8 cellular contexts compared by ENCODE assay signal in the genomic region with DNA sequence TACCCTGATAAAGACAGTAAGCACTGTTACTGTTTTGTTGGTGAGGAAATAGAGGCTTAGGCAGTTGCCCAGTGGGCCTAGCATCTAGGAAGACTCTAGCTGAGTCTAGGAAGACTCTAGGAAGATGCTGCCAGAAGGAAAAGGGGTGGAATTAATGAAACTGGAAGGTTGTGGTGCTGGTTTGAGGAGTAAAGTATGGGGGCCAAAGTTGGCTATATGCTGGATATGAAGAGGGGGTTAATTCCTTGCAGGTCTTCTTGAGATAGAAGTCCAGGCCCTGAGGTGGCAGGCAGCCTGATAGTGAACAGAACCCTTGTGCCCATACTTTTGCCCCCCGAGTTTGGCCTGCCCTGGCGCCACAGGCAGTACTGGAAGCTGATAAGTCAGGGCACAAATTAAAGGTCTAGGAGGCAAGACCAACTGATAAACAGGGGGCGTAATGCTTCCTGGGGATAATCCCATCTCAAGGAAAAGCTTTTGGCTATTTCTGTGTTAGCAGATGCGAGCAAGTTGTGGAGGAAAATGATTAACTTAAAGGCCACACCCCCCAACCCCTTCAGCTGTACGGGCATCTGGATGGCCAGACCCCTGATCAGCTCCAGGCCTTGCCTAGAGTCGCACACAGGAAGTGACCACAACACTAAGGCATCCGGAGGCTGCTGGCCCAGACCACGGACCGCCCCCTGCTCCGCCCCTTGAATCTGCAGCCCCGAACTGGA. TPM values are rescaled to one million over a fixed set of nuclear protein-coding genes. Genes with fewer than 3 reads are reported as not detected.
DNase-seq lines count a peak whose midpoint lies in the region; ATAC-seq, FAIRE-seq and TF ChIP-seq lines count a peak whose summit lies in the region.

No MANE protein-coding gene starts in this region.

- peak overlapping the region; percentile 76 for H2BK5ac ChIP-seq in mesenchymal stem cell (ENCODE audit: low read depth, low read length, poor library complexity, severe bottlenecking)

- peak overlapping the region; percentile 66 for H4K8ac ChIP-seq in mesenchymal stem cell (ENCODE audit: low read length)

- peaks cover 22% of the 10 kb centered on the region for H3K79me1 ChIP-seq in mesenchymal stem cell (replicated peaks; ENCODE audit: low read length, poor library complexity, severe bottlenecking)

- H3K79me2 ChIP-seq in endothelial cell of umbilical vein (ENCODE audit: control insufficient read depth, insufficient read depth, low read length): peaks cover 83% of the 10 kb centered on the region

- H2BK120ac ChIP-seq in mesenchymal stem cell (ENCODE audit: low read depth, low read length): peak overlapping the region; percentile 75

- H3K14ac ChIP-seq in mesenchymal stem cell (ENCODE audit: low read length in 2 of 2): no peak overlapping the region

- H3K4me2 ChIP-seq in endothelial cell of umbilical vein (ENCODE audit: insufficient read depth, low read length) (peak overlapping the region; percentile 91), mesenchymal stem cell (ENCODE audit: low read length, poor library complexity, severe bottlenecking) (peak overlapping the region; percentile 26)

- no peak for TF ChIP-seq CTCF in WI38 (IDR thresholded peaks at IDR 0.05; ENCODE audit: low read depth, low read length)
- TF ChIP-seq CTCF in endothelial cell of umbilical vein (IDR thresholded peaks at IDR 0.05; ENCODE audit: extremely low read depth in 1 of 2, insufficient read depth in 1 of 2, low read depth in 1 of 2, low read length in 2 of 2): no peak

- POLR2A ChIA-PET in endothelial cell of umbilical vein (lab: Charles Lee): interaction anchor here (1.3 to 1.5 kb wide), 3 partner anchors 13 to 77 kb away, joined by 5 to 7 read pairs (median 6); a partner anchor contains a TSS

- no peaks in the 10 kb centered on the region for H4K20me1 ChIP-seq in endothelial cell of umbilical vein (replicated peaks; ENCODE audit: control insufficient read depth, extremely low read depth, insufficient read depth, low read length)

- peak overlapping the region; percentile 96 for H3K4me3 ChIP-seq in WI38 (ENCODE audit: low read depth, low read length)
- peak overlapping the region in 1 of 3 experiments; percentile 28 for H3K4me3 ChIP-seq in endothelial cell of umbilical vein (replicated peaks in 1 of 3; ENCODE audit: insufficient read depth in 1 of 3, low read depth in 1 of 3, low read length in 3 of 3)
- peak overlapping the region in 1 of 2 experiments; percentile 98 for H3K4me3 ChIP-seq in mesenchymal stem cell (ENCODE audit: insufficient read depth in 1 of 2, low read depth in 1 of 2, low read length in 2 of 2)

- BruUV-seq in endothelial cell of umbilical vein (replicated peaks; lab: Mats Ljungman, UMichigan): TSS peak; percentile 18

- H3K36me3 ChIP-seq in endothelial cell of umbilical vein (ENCODE audit: control insufficient read depth in 2 of 2, extremely low read depth in 1 of 2, insufficient read depth in 2 of 2, low read length in 2 of 2) (peaks cover 29 to 31% of the 10 kb centered on the region in 2 experiments), mesenchymal stem cell (ENCODE audit: control insufficient read depth in 1 of 2, insufficient read depth in 2 of 2, low read depth in 1 of 2, low read length in 2 of 2) (peaks cover 39 to 48% of the 10 kb centered on the region in 2 experiments)

- H2AK5ac ChIP-seq in mesenchymal stem cell (ENCODE audit: low read length, severe bottlenecking): peak overlapping the region; percentile 75

- 4% methylated on average over 10 of the region's 11 CpGs for whole genome bisulfite sequencing in mesenchymal stem cell

- intact Hi-C loops in endothelial cell of umbilical vein (cut with micrococcal nuclease): loop anchor here (2.0 kb wide), 1 partner anchor 228 kb away; no protein-coding TSS in a partner anchor

- peak overlapping the region; percentile 50 for H3K9ac ChIP-seq in endothelial cell of umbilical vein (replicated peaks; ENCODE audit: extremely low read depth, insufficient read depth, low read length)
- H3K9ac ChIP-seq in mesenchymal stem cell (ENCODE audit: low read length): peak overlapping the region; percentile 93

- DNase-seq in stimulated activated CD4-positive, alpha-beta T cell treated with anti-CD3 and anti-CD28 coated beads, Interleukin-12 subunit alpha, Interleukin-12 subunit beta, amount 100 ng/mL, for 48 hours (ENCODE audit: low read depth in 2 of 3, low spot score in 1 of 3): peak; percentile 31 to 61 (median 51)
- no peak for DNase-seq in stimulated activated CD4-positive, alpha-beta T cell treated with anti-CD3 and anti-CD28 coated beads, Interleukin-12 subunit alpha, Interleukin-12 subunit beta, amount 100 ng/mL, for 4 hours
- peak; percentile 42 for DNase-seq in NAMALWA (ENCODE audit: low spot score)
- DNase-seq in endothelial cell of umbilical vein (ENCODE audit: low read depth, low spot score): peak; percentile 95
- peak; percentile 97 for DNase-seq in mesenchymal stem cell
- peak; percentile 79 for DNase-seq in stimulated activated naive CD8-positive, alpha-beta T cell treated with anti-CD3 and anti-CD28 coated beads, Interleukin-15, Interleukin-2, amounts not matched to agents 100 U/mL and 50 U/mL, for 24 hours

- peak overlapping the region; percentile 20 to 70 for H2BK12ac ChIP-seq in mesenchymal stem cell (ENCODE audit: low read length in 2 of 2)

- dilution Hi-C loops in endothelial cell of umbilical vein (cut with MboI; ENCODE audit: extremely low pct_ligation_motif_present, low sequenced_read_pairs): no loop called here

- peak; percentile 42 for ATAC-seq in HG02571 (IDR thresholded peaks at IDR 0.05; ENCODE audit: unreplicated experiment)
- peak; percentile 24 for ATAC-seq in stimulated activated naive CD8-positive, alpha-beta T cell treated with anti-CD3 and anti-CD28 coated beads, Interleukin-15, Interleukin-2, amounts not matched to agents 100 U/mL and 50 U/mL, for 24 hours

- peak; percentile 100 for FAIRE-seq in endothelial cell of umbilical vein (lab: Jason Lieb, UNC)

- H3K4me1 ChIP-seq in endothelial cell of umbilical vein (ENCODE audit: control insufficient read depth, extremely low read depth, insufficient read depth, low read length): peaks cover 65% of the 10 kb centered on the region
- H3K4me1 ChIP-seq in mesenchymal stem cell (ENCODE audit: control insufficient read depth, insufficient read depth, low read depth, low read length): peaks cover 28% of the 10 kb centered on the region

- H2BK15ac ChIP-seq in mesenchymal stem cell (ENCODE audit: low read depth, poor library complexity, severe bottlenecking): no peak overlapping the region

- H3K27ac ChIP-seq in endothelial cell of umbilical vein (ENCODE audit: insufficient read depth, low read depth, low read length) (peak overlapping the region; percentile 85), mesenchymal stem cell (ENCODE audit: low read length, poor library complexity, severe bottlenecking) (peak overlapping the region; percentile 95)

- no peak overlapping the region for H3K23ac ChIP-seq in mesenchymal stem cell (ENCODE audit: low read length in 2 of 2)

- H3K27me3 ChIP-seq in endothelial cell of umbilical vein (ENCODE audit: control insufficient read depth in 2 of 2, insufficient read depth in 2 of 2, low read length in 2 of 2) (no peaks in the 10 kb centered on the region), mesenchymal stem cell (ENCODE audit: control insufficient read depth in 1 of 2, insufficient read depth in 1 of 2, low read length in 2 of 2) (no peaks in the 10 kb centered on the region)

- H2AFZ ChIP-seq in endothelial cell of umbilical vein (ENCODE audit: low read depth, low read length) (no peak overlapping the region), mesenchymal stem cell (ENCODE audit: low read depth, low read length) (no peak overlapping the region)

- H3K9me3 ChIP-seq in endothelial cell of umbilical vein (replicated peaks; ENCODE audit: control insufficient read depth, insufficient read depth, low read length): no peaks in the 10 kb centered on the region
- H3K9me3 ChIP-seq in mesenchymal stem cell (ENCODE audit: control insufficient read depth, low read length): no peaks in the 10 kb centered on the region

- peak overlapping the region; percentile 34 to 96 for H3K4ac ChIP-seq in mesenchymal stem cell (ENCODE audit: low read depth in 1 of 2, low read length in 2 of 2)

- CTCF ChIA-PET in endothelial cell of umbilical vein (lab: Charles Lee): interaction anchor here (0.8 to 7.7 kb wide), 15 partner anchors 12 to 228 kb away, joined by 3 to 122 read pairs (median 5); a partner anchor contains a TSS

- H3K9me1 ChIP-seq in endothelial cell of umbilical vein (replicated peaks; ENCODE audit: control insufficient read depth, extremely low read depth, insufficient read depth, low read length): no peaks in the 10 kb centered on the region

- TF ChIP-seq POLR2A in endothelial cell of umbilical vein (IDR thresholded peaks at IDR 0.05; ENCODE audit: low read depth, low read length): peak; percentile 75

- H4K91ac ChIP-seq in mesenchymal stem cell (ENCODE audit: low read length): peak overlapping the region; percentile 60

- H3K18ac ChIP-seq in mesenchymal stem cell (ENCODE audit: low read depth in 1 of 2, low read length in 2 of 2): peak overlapping the region; percentile 71 to 86

RNA-seq across cellular contexts. Expression of a gene that starts 3.1 kb away (rescaled TPM):
- 221 and 233 TPM in 2 replicates for total RNA-seq in endothelial cell of umbilical vein
- 296 and 299 TPM in 2 replicates for polyA plus RNA-seq in endothelial cell of umbilical vein
- 264 and 294 TPM in 2 replicates for polyA plus RNA-seq in endothelial cell of umbilical vein (2011; cell fraction: cytosol; rRNA removed)
- polyA plus RNA-seq in endothelial cell of umbilical vein (2011; cell fraction: nucleus; rRNA removed): 453 and 501 TPM in 2 replicates
- 152 and 160 TPM in 2 replicates for polyA plus RNA-seq in endothelial cell of umbilical vein (2012)
- polyA minus RNA-seq in endothelial cell of umbilical vein: 221 and 253 TPM in 2 replicates
- 85.9 TPM for polyA minus RNA-seq in endothelial cell of umbilical vein (2011; cell fraction: cytosol; rRNA and poly(A)+ RNA removed)
- 81.1 and 90.3 TPM in 2 replicates for polyA minus RNA-seq in endothelial cell of umbilical vein (2011; cell fraction: nucleus; rRNA and poly(A)+ RNA removed)
- polyA plus RNA-seq in mesenchymal stem cell (2013, experiment 1 of 2): 309 TPM
- polyA plus RNA-seq in mesenchymal stem cell (2013, experiment 2 of 2): 311 TPM

RNA-seq across cellular contexts. Expression of a gene that starts 3.2 kb away (rescaled TPM):
- total RNA-seq in endothelial cell of umbilical vein: 19.4 and 23.3 TPM in 2 replicates
- polyA plus RNA-seq in endothelial cell of umbilical vein: 6.4 and 7.2 TPM in 2 replicates
- 10.6 and 12.4 TPM in 2 replicates for polyA plus RNA-seq in endothelial cell of umbilical vein (2011; cell fraction: cytosol; rRNA removed)
- 19.6 and 20.2 TPM in 2 replicates for polyA plus RNA-seq in endothelial cell of umbilical vein (2011; cell fraction: nucleus; rRNA removed)
- 14.6 and 18.5 TPM in 2 replicates for polyA plus RNA-seq in endothelial cell of umbilical vein (2012)
- polyA minus RNA-seq in endothelial cell of umbilical vein: 8.9 and 14.9 TPM in 2 replicates
- 11.8 TPM for polyA minus RNA-seq in endothelial cell of umbilical vein (2011; cell fraction: cytosol; rRNA and poly(A)+ RNA removed)
- polyA minus RNA-seq in endothelial cell of umbilical vein (2011; cell fraction: nucleus; rRNA and poly(A)+ RNA removed): 15.7 and 17.2 TPM in 2 replicates
- polyA plus RNA-seq in mesenchymal stem cell (2013, experiment 1 of 2): 21.1 TPM
- 22.0 TPM for polyA plus RNA-seq in mesenchymal stem cell (2013, experiment 2 of 2)

RNA-seq across cellular contexts. Expression of a gene that starts 5.4 kb away (rescaled TPM):
- 86.2 and 105 TPM in 2 replicates for total RNA-seq in endothelial cell of umbilical vein
- polyA plus RNA-seq in endothelial cell of umbilical vein: 149 and 208 TPM in 2 replicates
- polyA plus RNA-seq in endothelial cell of umbilical vein (2011; cell fraction: cytosol; rRNA removed): 153 and 155 TPM in 2 replicates
- polyA plus RNA-seq in endothelial cell of umbilical vein (2011; cell fraction: nucleus; rRNA removed): 91.4 and 134 TPM in 2 replicates
- 213 and 235 TPM in 2 replicates for polyA plus RNA-seq in endothelial cell of umbilical vein (2012)
- polyA minus RNA-seq in endothelial cell of umbilical vein: 80.6 and 94.6 TPM in 2 replicates
- polyA minus RNA-seq in endothelial cell of umbilical vein (2011; cell fraction: cytosol; rRNA and poly(A)+ RNA removed): 63.8 TPM
- 21.2 and 22.1 TPM in 2 replicates for polyA minus RNA-seq in endothelial cell of umbilical vein (2011; cell fraction: nucleus; rRNA and poly(A)+ RNA removed)
- 187 TPM for polyA plus RNA-seq in mesenchymal stem cell (2013, experiment 1 of 2)
- polyA plus RNA-seq in mesenchymal stem cell (2013, experiment 2 of 2): 195 TPM

RNA-seq across cellular contexts. Expression of a gene that starts 12.6 kb away (rescaled TPM):
- total RNA-seq in endothelial cell of umbilical vein: 101 and 124 TPM in 2 replicates
- polyA plus RNA-seq in endothelial cell of umbilical vein: 219 and 224 TPM in 2 replicates
- polyA plus RNA-seq in endothelial cell of umbilical vein (2011; cell fraction: cytosol; rRNA removed): 99.6 and 106 TPM in 2 replicates
- polyA plus RNA-seq in endothelial cell of umbilical vein (2011; cell fraction: nucleus; rRNA removed): 233 and 244 TPM in 2 replicates
- 144 and 174 TPM in 2 replicates for polyA plus RNA-seq in endothelial cell of umbilical vein (2012)
- 171 and 223 TPM in 2 replicates for polyA minus RNA-seq in endothelial cell of umbilical vein
- polyA minus RNA-seq in endothelial cell of umbilical vein (2011; cell fraction: cytosol; rRNA and poly(A)+ RNA removed): 50.7 TPM
- 61.0 and 85.1 TPM in 2 replicates for polyA minus RNA-seq in endothelial cell of umbilical vein (2011; cell fraction: nucleus; rRNA and poly(A)+ RNA removed)
- 425 TPM for polyA plus RNA-seq in mesenchymal stem cell (2013, experiment 1 of 2)
- polyA plus RNA-seq in mesenchymal stem cell (2013, experiment 2 of 2): 399 TPM

RNA-seq across cellular contexts. Expression of a gene that starts 49.0 kb away (rescaled TPM):
- total RNA-seq in endothelial cell of umbilical vein: 73.0 and 73.1 TPM in 2 replicates
- 56.2 and 64.2 TPM in 2 replicates for polyA plus RNA-seq in endothelial cell of umbilical vein
- polyA plus RNA-seq in endothelial cell of umbilical vein (2011; cell fraction: cytosol; rRNA removed): 31.1 and 35.9 TPM in 2 replicates
- polyA plus RNA-seq in endothelial cell of umbilical vein (2011; cell fraction: nucleus; rRNA removed): 89.5 and 105 TPM in 2 replicates
- 52.6 and 58.4 TPM in 2 replicates for polyA plus RNA-seq in endothelial cell of umbilical vein (2012)
- 125 and 133 TPM in 2 replicates for polyA minus RNA-seq in endothelial cell of umbilical vein
- polyA minus RNA-seq in endothelial cell of umbilical vein (2011; cell fraction: cytosol; rRNA and poly(A)+ RNA removed): not detected
- polyA minus RNA-seq in endothelial cell of umbilical vein (2011; cell fraction: nucleus; rRNA and poly(A)+ RNA removed): 59.4 and 70.9 TPM in 2 replicates
- polyA plus RNA-seq in mesenchymal stem cell (2013, experiment 1 of 2): 13.2 TPM
- 12.1 TPM for polyA plus RNA-seq in mesenchymal stem cell (2013, experiment 2 of 2)
